In genomic region chr15:48432688-48433087, GRCh38 we compare ENCODE assay signal across 30 cellular contexts.
A peak's percentile ranks its signal among the peaks of the same experiment; 100 is the strongest.
DNase-seq lines count a peak whose midpoint lies in the region; ATAC-seq, FAIRE-seq and TF ChIP-seq lines count a peak whose summit lies in the region.
"Had no signal": no experiment of that assay in that cellular context is flagged by ENCODE, and none has a peak within 500 bp of the region (broad histone marks: within the 10 kb centered on the region; RNA-seq: fewer than 3 reads in every experiment).

No MANE protein-coding gene starts in this region.

- FAIRE-seq in urothelium cell line (lab: Jason Lieb, UNC) = no peak
- FAIRE-seq: A549, G401.6, GM12891 had no signal

- peak overlapping the region; percentile 38 for H3K27ac ChIP-seq in osteoblast (ENCODE audit: low read depth, low read length)
- H3K27ac ChIP-seq: A549; BLaER1 treated with 17β-estradiol and CSF1 and Interleukin-3, amounts not matched to agents 10 nM and 100 nM; SJSA1 had no signal

- no peaks in the 10 kb centered on the region for H3K27me3 ChIP-seq in osteoblast (ENCODE audit: insufficient read depth, low read length)
- H3K27me3 ChIP-seq: BLaER1 treated with 17β-estradiol and CSF1 and Interleukin-3, amounts not matched to agents 10 nM and 100 nM; MG63; SJSA1 had no signal

- no peak overlapping the region for H3K4me3 ChIP-seq in GM12864 (ENCODE audit: low read depth, low read length)
- no peak overlapping the region for H3K4me3 ChIP-seq in osteoblast (ENCODE audit: insufficient read depth, low read length)
- H3K4me3 ChIP-seq: A549; BLaER1 treated with 17β-estradiol and CSF1 and Interleukin-3, amounts not matched to agents 10 nM and 100 nM; HAP-1; MG63; SJSA1 had no signal

- H2AFZ ChIP-seq in osteoblast (ENCODE audit: low read length) = no peak overlapping the region

- H3K9me3 ChIP-seq in osteoblast (ENCODE audit: low read depth, low read length) = no peaks in the 10 kb centered on the region
- H3K9me3 ChIP-seq: A549; BLaER1 treated with 17β-estradiol and CSF1 and Interleukin-3, amounts not matched to agents 10 nM and 100 nM; HAP-1; MG63; SJSA1 had no signal

- H3K36me3 ChIP-seq in osteoblast (ENCODE audit: insufficient read depth, low read length) = peaks cover 97% of the 10 kb centered on the region
- H3K36me3 ChIP-seq: BLaER1 treated with 17β-estradiol and CSF1 and Interleukin-3, amounts not matched to agents 10 nM and 100 nM; HAP-1 had no signal

- ATAC-seq in HG02798 (IDR thresholded peaks at IDR 0.05; ENCODE audit: poor library complexity, unreplicated experiment) = no peak
- ATAC-seq: A549 had no signal

- no peak for TF ChIP-seq CTCF in GM12864 (IDR thresholded peaks at IDR 0.05; ENCODE audit: low read depth, low read length, missing control alignments)
- no peak for TF ChIP-seq CTCF in osteoblast (IDR thresholded peaks at IDR 0.05; ENCODE audit: extremely low read depth, low read depth, low read length)

- intact Hi-C loops in posterior vena cava (cut with DNase I) = no loop called here

- peaks cover 34% of the 10 kb centered on the region for H3K4me1 ChIP-seq in osteoblast (ENCODE audit: insufficient read depth, low read length)
- H3K4me1 ChIP-seq: A549; BLaER1 treated with 17β-estradiol and CSF1 and Interleukin-3, amounts not matched to agents 10 nM and 100 nM; HAP-1 had no signal

- peaks cover 9% of the 10 kb centered on the region for H3K79me2 ChIP-seq in osteoblast (ENCODE audit: insufficient read depth, low read length)

- DNase-seq in GM12864 (ENCODE audit: low read depth) = peak; percentile 7
- DNase-seq in LHCN-M2 (ENCODE audit: low read depth) = peak; percentile 48
- peak; percentile 48 for DNase-seq in amniotic epithelial cell (ENCODE audit: low read depth)
- no peak for DNase-seq in osteoblast (ENCODE audit: insufficient read length, low spot score, missing footprints)
- DNase-seq in urothelium cell line (ENCODE audit: low spot score) = no peak
- no peak for DNase-seq in MV-4-11 (lab: John Stamatoyannopoulos, UW)
- no peak for DNase-seq in posterior vena cava (ENCODE audit: low spot score)
- DNase-seq: AML-193; CD4-positive, alpha-beta T cell; COR-L47; DMS53; GOT3; KBM-7; MG63; NCI-H1048; NCI-H1417; NCI-H187; NCI-H2081 treated with DMSO at 0.1 percent for 48 hours; NCI-H524; NCI-H774; Right ventricle myocardium superior; RPMI8226; T-helper 1 cell had no signal

- peaks cover 12% of the 10 kb centered on the region for H4K20me1 ChIP-seq in osteoblast (ENCODE audit: insufficient read depth, low read length)
- H4K20me1 ChIP-seq: BLaER1 treated with 17β-estradiol and CSF1 and Interleukin-3, amounts not matched to agents 10 nM and 100 nM had no signal

- H3K4me2 ChIP-seq in osteoblast (ENCODE audit: insufficient read depth, low read length) = no peak overlapping the region
- H3K4me2 ChIP-seq: A549; BLaER1 treated with 17β-estradiol and CSF1 and Interleukin-3, amounts not matched to agents 10 nM and 100 nM had no signal

Comparison
In these comparisons a context has a peak if more than half of its experiments do, and no peak if none do; other contexts are left out.
1. DNase-seq: peak in GM12864 (single experiment), LHCN-M2 (single experiment) and amniotic epithelial cell (single experiment); none in osteoblast (single experiment), urothelium cell line (single experiment), MV-4-11 (single experiment) and posterior vena cava (single experiment).